In genomic region chr10:99318048-99318447, GRCh38 we compare ENCODE assay signal across 32 cellular contexts. TPM values are rescaled to one million over a fixed set of nuclear protein-coding genes. Genes with fewer than 3 reads are reported as not detected.
"Had no signal": no experiment of that assay in that cellular context is flagged by ENCODE, and none has a peak within 500 bp of the region (broad histone marks: within the 10 kb centered on the region; RNA-seq: fewer than 3 reads in every experiment).

No MANE protein-coding gene starts in this region.

- H3K4me1 ChIP-seq: ascending aorta had no signal

- ATAC-seq: activated CD4-positive, alpha-beta T cell treated with anti-CD3 and anti-CD28 coated beads for 36 hours; activated CD4-positive, CD25-positive, alpha-beta regulatory T cell treated with anti-CD3 and anti-CD28 coated beads, Interleukin-2, amount 50 U/mL, for 24 hours; activated CD8-positive, alpha-beta memory T cell treated with anti-CD3 and anti-CD28 coated beads, Interleukin-2, amount 10 ng/mL, durations not matched to agents 7 days and 5 days; activated CD8-positive, alpha-beta T cell treated with anti-CD3 and anti-CD28 coated beads, Interleukin-2, amount 10 ng/mL, durations not matched to agents 7 days and 5 days; activated naive CD8-positive, alpha-beta T cell treated with anti-CD3 and anti-CD28 coated beads, Interleukin-2, amount 50 U/mL, for 24 hours; WTC11 had no signal

- DNase-seq: activated CD4-positive, alpha-beta memory T cell treated with anti-CD3 and anti-CD28 coated beads, Interleukin-2, amount 10 ng/mL, durations not matched to agents 7 days and 5 days; activated CD4-positive, alpha-beta T cell treated with anti-CD3 and anti-CD28 coated beads for 1 hour; activated CD4-positive, alpha-beta T cell treated with anti-CD3 and anti-CD28 coated beads for 36 hours; activated CD4-positive, alpha-beta T cell treated with anti-CD3 and anti-CD28 coated beads for 48 hours; activated CD4-positive, alpha-beta T cell treated with anti-CD3 and anti-CD28 coated beads, Interleukin-2, amount 10 ng/mL, durations not matched to agents 7 days and 5 days; activated CD4-positive, alpha-beta T cell treated with anti-CD3 and anti-CD28 coated beads, Interleukin-2, amount 50 U/mL, for 48 hours; activated CD4-positive, CD25-positive, alpha-beta regulatory T cell; activated CD8-positive, alpha-beta memory T cell treated with anti-CD3 and anti-CD28 coated beads for 24 hours; activated CD8-positive, alpha-beta memory T cell treated with anti-CD3 and anti-CD28 coated beads, Interleukin-2, amount 10 ng/mL, durations not matched to agents 7 days and 5 days; activated CD8-positive, alpha-beta memory T cell treated with anti-CD3 and anti-CD28 coated beads, Interleukin-2, amount 50 U/mL, for 48 hours; activated CD8-positive, alpha-beta T cell treated with anti-CD3 and anti-CD28 coated beads, Interleukin-2, amount 10 ng/mL, durations not matched to agents 7 days and 5 days; activated effector memory CD4-positive, alpha-beta T cell treated with Interleukin-2 at 50 U/mL for 16 hours; activated gamma-delta T cell; activated naive CD4-positive, alpha-beta T cell treated with anti-CD3 and anti-CD28 coated beads, Interleukin-2, amount 10 ng/mL, durations not matched to agents 7 days and 5 days; activated naive CD4-positive, alpha-beta T cell treated with Interleukin-2 at 50 U/mL for 16 hours; activated naive CD8-positive, alpha-beta T cell treated with anti-CD3 and anti-CD28 coated beads, Interleukin-2, amount 10 ng/mL, durations not matched to agents 7 days and 5 days; activated naive CD8-positive, alpha-beta T cell treated with anti-CD3 and anti-CD28 coated beads, Interleukin-2, amount 50 U/mL, for 24 hours; activated T-cell treated with anti-CD3 and anti-CD28 coated beads, Interleukin-2, amount 50 U/mL, for 24 hours; activated T-cell treated with anti-CD3 and anti-CD28 coated beads, Interleukin-2, amount 50 U/mL, for 48 hours; amygdala; anterior cingulate cortex; caudate nucleus; cerebellar nuclear complex; T-helper 1 cell; T-helper 2 cell; T-helper 9 cell; WERI-Rb-1 had no signal

- H3K36me3 ChIP-seq: ascending aorta, cardiac muscle cell, WERI-Rb-1 had no signal

- H3K27ac ChIP-seq: ascending aorta, cardiac muscle cell, WERI-Rb-1 had no signal

- H3K27me3 ChIP-seq: ascending aorta had no signal

- H3K9me3 ChIP-seq: ascending aorta had no signal

- H3K4me3 ChIP-seq: ascending aorta, cardiac muscle cell had no signal

- FAIRE-seq: bronchial epithelial cell had no signal

RNA-seq across cellular contexts. Expression of gene CNNM1, which starts 11.1 kb away (rescaled TPM):
- total RNA-seq: activated CD8-positive, alpha-beta memory T cell treated with anti-CD3 and anti-CD28 coated beads, Interleukin-2, amount 10 ng/mL, durations not matched to agents 7 days and 5 days; ascending aorta; bronchial epithelial cell had no signal
